ENCODE assay signal across 25 cellular contexts in the genomic region with DNA sequence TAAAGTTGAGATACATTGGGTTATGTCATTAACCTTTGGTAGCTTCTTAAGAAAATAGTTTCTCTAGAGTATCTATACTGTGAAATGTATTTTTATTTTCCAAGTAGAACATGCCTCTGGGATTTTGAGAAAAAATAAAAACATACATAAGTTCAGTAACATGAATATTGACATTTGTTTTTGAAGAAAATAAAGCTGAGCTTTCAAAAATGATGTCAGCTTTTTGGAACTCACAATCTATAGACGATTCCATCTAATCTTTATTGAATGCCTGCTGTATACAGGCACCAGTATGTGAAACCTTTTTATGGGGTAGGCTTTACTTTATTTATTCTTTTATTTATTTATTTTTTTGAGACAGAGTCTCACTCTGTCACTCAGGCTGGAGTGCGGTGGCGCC.
"Had no signal": no experiment of that assay in that cellular context is flagged by ENCODE, and none has a peak within 500 bp of the region (broad histone marks: within the 10 kb centered on the region; RNA-seq: fewer than 3 reads in every experiment).

No MANE protein-coding gene starts in this region.

- H3K4me3 ChIP-seq: colonic mucosa, esophagus squamous epithelium, gastrocnemius medialis, heart right ventricle, left lung, lower lobe of right lung, mucosa of descending colon had no signal

- FAIRE-seq: endometrium, islet of Langerhans, keratinocyte had no signal

- H3K36me3 ChIP-seq: colonic mucosa, esophagus squamous epithelium, gastrocnemius medialis, heart right ventricle, left lung, lower lobe of right lung had no signal

- H3K27me3 ChIP-seq: colonic mucosa, gastrocnemius medialis, left lung had no signal

- H3K4me1 ChIP-seq: colonic mucosa, esophagus squamous epithelium, gastrocnemius medialis, heart right ventricle, left lung, lower lobe of right lung had no signal

- DNase-seq: colonic mucosa; cortex of kidney; effector CD8-positive, alpha-beta T cell; effector memory CD8-positive, alpha-beta T cell; endodermal cell; erythroblast; esophagus squamous epithelium; foreskin fibroblast; foreskin melanocyte; gastrocnemius medialis; glutamatergic neuron; head of caudate nucleus; heart right ventricle; hippocampal formation; left cardiac atrium; left lung; left ventricle myocardium superior; lower lobe of right lung; mesenchymal stem cell; mucosa of descending colon had no signal

- H3K27ac ChIP-seq: colonic mucosa, epithelial cell of prostate, esophagus squamous epithelium, gastrocnemius medialis, heart right ventricle, left lung, lower lobe of right lung had no signal

- H3K9me3 ChIP-seq: colonic mucosa, esophagus squamous epithelium, gastrocnemius medialis, heart right ventricle, left lung, lower lobe of right lung, mucosa of descending colon had no signal

- ATAC-seq: effector memory CD8-positive, alpha-beta T cell; esophagus mucosa; gastrocnemius medialis; heart right ventricle; left cardiac atrium; left lung; left ventricle myocardium superior; lower lobe of right lung; mucosa of descending colon had no signal
